Comparison of ENCODE assay signal across 1 cellular context in the genomic region with DNA sequence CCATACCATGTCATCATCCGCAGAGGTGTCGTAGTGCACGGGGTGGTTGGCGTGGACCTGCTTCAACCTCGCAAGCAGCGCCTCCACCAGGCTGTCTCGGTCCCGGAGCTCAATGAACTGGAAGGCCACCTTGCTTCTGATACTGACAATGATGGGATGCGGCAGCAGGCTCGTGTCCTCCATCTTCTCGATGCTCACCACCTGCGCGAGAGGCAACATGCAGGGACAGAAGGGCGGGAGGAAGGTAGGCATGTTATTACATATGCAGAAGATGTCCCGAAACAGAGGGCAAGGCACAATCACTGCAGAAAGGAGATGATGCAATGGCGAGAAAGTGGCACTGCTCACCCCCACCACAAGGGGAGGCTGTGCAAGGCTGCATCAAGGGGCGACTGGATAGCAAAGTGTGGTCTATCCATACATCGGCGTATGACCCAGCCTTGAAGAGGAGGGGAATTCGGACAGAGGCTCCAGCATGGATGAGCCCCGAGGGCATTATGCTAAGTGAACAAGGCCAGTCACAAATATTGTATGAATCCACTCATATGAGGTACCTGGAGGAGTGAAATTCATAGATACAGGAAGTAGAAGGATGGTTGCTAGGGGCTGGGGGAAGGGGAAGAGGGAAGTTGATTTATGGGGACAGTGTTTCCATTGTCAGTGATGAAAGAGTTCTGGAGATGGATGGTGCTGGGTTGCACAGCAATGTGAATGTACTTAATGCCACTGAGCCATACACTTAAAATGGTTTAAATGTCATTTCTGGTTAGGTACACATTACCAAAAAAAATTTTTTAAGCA.
TF ChIP-seq lines count a peak whose summit lies in the region.

No MANE protein-coding gene starts in this region.

TF ChIP-seq in K562, 482 proteins besides CTCF, POLR2A, EP300 and RAD21 (continued from another document and continues in another):
- TF ChIP-seq, protein P1, sequence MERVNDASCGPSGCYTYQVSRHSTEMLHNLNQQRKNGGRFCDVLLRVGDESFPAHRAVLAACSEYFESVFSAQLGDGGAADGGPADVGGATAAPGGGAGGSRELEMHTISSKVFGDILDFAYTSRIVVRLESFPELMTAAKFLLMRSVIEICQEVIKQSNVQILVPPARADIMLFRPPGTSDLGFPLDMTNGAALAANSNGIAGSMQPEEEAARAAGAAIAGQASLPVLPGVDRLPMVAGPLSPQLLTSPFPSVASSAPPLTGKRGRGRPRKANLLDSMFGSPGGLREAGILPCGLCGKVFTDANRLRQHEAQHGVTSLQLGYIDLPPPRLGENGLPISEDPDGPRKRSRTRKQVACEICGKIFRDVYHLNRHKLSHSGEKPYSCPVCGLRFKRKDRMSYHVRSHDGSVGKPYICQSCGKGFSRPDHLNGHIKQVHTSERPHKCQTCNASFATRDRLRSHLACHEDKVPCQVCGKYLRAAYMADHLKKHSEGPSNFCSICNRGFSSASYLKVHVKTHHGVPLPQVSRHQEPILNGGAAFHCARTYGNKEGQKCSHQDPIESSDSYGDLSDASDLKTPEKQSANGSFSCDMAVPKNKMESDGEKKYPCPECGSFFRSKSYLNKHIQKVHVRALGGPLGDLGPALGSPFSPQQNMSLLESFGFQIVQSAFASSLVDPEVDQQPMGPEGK (CRISPR knock-in tag; IDR thresholded peaks at IDR 0.05; ENCODE audit: borderline replicate concordance) = no peak
- TF ChIP-seq TEAD2 (tag; IDR thresholded peaks at IDR 0.05) = no peak
- TF ChIP-seq MYC (IDR thresholded peaks at IDR 0.05; ENCODE audit: low read depth, low read length) = peak; percentile 84
- peak; percentile 21; the same call in 1 of the 2 replicates for TF ChIP-seq MYC (CRISPR knock-in tag; IDR thresholded peaks at IDR 0.05; ENCODE audit: borderline replicate concordance, low read depth)
- no peak for TF ChIP-seq TAF9B (IDR thresholded peaks at IDR 0.05; ENCODE audit: partially characterized antibody)
- no peak for TF ChIP-seq NR4A1 (CRISPR knock-in tag; IDR thresholded peaks at IDR 0.05)
- peak; percentile 93 for TF ChIP-seq NR4A1 (tag; IDR thresholded peaks at IDR 0.05)
- no peak for TF ChIP-seq ILK (tag; IDR thresholded peaks at IDR 0.05; ENCODE audit: borderline replicate concordance, low read depth)
- TF ChIP-seq MECOM (CRISPR knock-in tag; IDR thresholded peaks at IDR 0.05) = peak; percentile 65; the same call in 1 of the 2 replicates
- TF ChIP-seq POLR2H (tag; IDR thresholded peaks at IDR 0.05; ENCODE audit: low read depth) = peak; percentile 23; the same call in 1 of the 2 replicates
- TF ChIP-seq BHLHE40 (IDR thresholded peaks at IDR 0.05; ENCODE audit: low read length) = 0 out of 2 replicates have a peak, but pooled peaks have one; percentile 3
- no peak for TF ChIP-seq GTF2A2 (tag; IDR thresholded peaks at IDR 0.05)
- TF ChIP-seq, protein P2, sequence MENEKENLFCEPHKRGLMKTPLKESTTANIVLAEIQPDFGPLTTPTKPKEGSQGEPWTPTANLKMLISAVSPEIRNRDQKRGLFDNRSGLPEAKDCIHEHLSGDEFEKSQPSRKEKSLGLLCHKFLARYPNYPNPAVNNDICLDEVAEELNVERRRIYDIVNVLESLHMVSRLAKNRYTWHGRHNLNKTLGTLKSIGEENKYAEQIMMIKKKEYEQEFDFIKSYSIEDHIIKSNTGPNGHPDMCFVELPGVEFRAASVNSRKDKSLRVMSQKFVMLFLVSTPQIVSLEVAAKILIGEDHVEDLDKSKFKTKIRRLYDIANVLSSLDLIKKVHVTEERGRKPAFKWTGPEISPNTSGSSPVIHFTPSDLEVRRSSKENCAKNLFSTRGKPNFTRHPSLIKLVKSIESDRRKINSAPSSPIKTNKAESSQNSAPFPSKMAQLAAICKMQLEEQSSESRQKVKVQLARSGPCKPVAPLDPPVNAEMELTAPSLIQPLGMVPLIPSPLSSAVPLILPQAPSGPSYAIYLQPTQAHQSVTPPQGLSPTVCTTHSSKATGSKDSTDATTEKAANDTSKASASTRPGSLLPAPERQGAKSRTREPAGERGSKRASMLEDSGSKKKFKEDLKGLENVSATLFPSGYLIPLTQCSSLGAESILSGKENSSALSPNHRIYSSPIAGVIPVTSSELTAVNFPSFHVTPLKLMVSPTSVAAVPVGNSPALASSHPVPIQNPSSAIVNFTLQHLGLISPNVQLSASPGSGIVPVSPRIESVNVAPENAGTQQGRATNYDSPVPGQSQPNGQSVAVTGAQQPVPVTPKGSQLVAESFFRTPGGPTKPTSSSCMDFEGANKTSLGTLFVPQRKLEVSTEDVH (IDR thresholded peaks at IDR 0.05; ENCODE audit: low read depth, partially characterized antibody) = peak; percentile 44
- TF ChIP-seq NEUROD1 (IDR thresholded peaks at IDR 0.05; ENCODE audit: borderline replicate concordance, low read depth, low read length, partially characterized antibody) = no peak
- TF ChIP-seq, protein P3, sequence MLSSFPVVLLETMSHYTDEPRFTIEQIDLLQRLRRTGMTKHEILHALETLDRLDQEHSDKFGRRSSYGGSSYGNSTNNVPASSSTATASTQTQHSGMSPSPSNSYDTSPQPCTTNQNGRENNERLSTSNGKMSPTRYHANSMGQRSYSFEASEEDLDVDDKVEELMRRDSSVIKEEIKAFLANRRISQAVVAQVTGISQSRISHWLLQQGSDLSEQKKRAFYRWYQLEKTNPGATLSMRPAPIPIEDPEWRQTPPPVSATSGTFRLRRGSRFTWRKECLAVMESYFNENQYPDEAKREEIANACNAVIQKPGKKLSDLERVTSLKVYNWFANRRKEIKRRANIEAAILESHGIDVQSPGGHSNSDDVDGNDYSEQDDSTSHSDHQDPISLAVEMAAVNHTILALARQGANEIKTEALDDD (IDR thresholded peaks at IDR 0.05) = no peak
- TF ChIP-seq, protein P4, sequence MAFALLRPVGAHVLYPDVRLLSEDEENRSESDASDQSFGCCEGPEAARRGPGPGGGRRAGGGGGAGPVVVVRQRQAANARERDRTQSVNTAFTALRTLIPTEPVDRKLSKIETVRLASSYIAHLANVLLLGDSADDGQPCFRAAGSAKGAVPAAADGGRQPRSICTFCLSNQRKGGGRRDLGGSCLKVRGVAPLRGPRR (CRISPR knock-in tag; IDR thresholded peaks at IDR 0.05) = no peak
- no peak for TF ChIP-seq ZNF695 (CRISPR knock-in tag; IDR thresholded peaks at IDR 0.05)
- TF ChIP-seq, protein P5, sequence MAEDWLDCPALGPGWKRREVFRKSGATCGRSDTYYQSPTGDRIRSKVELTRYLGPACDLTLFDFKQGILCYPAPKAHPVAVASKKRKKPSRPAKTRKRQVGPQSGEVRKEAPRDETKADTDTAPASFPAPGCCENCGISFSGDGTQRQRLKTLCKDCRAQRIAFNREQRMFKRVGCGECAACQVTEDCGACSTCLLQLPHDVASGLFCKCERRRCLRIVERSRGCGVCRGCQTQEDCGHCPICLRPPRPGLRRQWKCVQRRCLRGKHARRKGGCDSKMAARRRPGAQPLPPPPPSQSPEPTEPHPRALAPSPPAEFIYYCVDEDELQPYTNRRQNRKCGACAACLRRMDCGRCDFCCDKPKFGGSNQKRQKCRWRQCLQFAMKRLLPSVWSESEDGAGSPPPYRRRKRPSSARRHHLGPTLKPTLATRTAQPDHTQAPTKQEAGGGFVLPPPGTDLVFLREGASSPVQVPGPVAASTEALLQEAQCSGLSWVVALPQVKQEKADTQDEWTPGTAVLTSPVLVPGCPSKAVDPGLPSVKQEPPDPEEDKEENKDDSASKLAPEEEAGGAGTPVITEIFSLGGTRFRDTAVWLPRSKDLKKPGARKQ (CRISPR knock-in tag; IDR thresholded peaks at IDR 0.05) = peak; percentile 84
- 0 out of 2 replicates have a peak, but pooled peaks have one; percentile 28 for TF ChIP-seq CBFB (CRISPR knock-in tag; IDR thresholded peaks at IDR 0.05)
- no peak for TF ChIP-seq NR2C2 (CRISPR knock-in tag; IDR thresholded peaks at IDR 0.05)
- peak; percentile 45; the same call in 1 of the 2 replicates for TF ChIP-seq NR2C2 (tag; IDR thresholded peaks at IDR 0.05)
- peak; percentile 65 for TF ChIP-seq SOX6 (IDR thresholded peaks at IDR 0.05)
- TF ChIP-seq, protein P6, sequence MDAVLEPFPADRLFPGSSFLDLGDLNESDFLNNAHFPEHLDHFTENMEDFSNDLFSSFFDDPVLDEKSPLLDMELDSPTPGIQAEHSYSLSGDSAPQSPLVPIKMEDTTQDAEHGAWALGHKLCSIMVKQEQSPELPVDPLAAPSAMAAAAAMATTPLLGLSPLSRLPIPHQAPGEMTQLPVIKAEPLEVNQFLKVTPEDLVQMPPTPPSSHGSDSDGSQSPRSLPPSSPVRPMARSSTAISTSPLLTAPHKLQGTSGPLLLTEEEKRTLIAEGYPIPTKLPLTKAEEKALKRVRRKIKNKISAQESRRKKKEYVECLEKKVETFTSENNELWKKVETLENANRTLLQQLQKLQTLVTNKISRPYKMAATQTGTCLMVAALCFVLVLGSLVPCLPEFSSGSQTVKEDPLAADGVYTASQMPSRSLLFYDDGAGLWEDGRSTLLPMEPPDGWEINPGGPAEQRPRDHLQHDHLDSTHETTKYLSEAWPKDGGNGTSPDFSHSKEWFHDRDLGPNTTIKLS (IDR thresholded peaks at IDR 0.05; ENCODE audit: borderline replicate concordance, low read depth) = 0 out of 2 replicates have a peak, but pooled peaks have one; percentile 17
- TF ChIP-seq KDM1A (IDR thresholded peaks at IDR 0.05) = peak; percentile 37 to 47; a peak in 2 of 4 replicates
- no peak for TF ChIP-seq ZNF717 (CRISPR knock-in tag; IDR thresholded peaks at IDR 0.05)
- TF ChIP-seq ZNF76 (CRISPR knock-in tag; IDR thresholded peaks at IDR 0.05; ENCODE audit: borderline replicate concordance) = no peak
- TF ChIP-seq, protein P7, sequence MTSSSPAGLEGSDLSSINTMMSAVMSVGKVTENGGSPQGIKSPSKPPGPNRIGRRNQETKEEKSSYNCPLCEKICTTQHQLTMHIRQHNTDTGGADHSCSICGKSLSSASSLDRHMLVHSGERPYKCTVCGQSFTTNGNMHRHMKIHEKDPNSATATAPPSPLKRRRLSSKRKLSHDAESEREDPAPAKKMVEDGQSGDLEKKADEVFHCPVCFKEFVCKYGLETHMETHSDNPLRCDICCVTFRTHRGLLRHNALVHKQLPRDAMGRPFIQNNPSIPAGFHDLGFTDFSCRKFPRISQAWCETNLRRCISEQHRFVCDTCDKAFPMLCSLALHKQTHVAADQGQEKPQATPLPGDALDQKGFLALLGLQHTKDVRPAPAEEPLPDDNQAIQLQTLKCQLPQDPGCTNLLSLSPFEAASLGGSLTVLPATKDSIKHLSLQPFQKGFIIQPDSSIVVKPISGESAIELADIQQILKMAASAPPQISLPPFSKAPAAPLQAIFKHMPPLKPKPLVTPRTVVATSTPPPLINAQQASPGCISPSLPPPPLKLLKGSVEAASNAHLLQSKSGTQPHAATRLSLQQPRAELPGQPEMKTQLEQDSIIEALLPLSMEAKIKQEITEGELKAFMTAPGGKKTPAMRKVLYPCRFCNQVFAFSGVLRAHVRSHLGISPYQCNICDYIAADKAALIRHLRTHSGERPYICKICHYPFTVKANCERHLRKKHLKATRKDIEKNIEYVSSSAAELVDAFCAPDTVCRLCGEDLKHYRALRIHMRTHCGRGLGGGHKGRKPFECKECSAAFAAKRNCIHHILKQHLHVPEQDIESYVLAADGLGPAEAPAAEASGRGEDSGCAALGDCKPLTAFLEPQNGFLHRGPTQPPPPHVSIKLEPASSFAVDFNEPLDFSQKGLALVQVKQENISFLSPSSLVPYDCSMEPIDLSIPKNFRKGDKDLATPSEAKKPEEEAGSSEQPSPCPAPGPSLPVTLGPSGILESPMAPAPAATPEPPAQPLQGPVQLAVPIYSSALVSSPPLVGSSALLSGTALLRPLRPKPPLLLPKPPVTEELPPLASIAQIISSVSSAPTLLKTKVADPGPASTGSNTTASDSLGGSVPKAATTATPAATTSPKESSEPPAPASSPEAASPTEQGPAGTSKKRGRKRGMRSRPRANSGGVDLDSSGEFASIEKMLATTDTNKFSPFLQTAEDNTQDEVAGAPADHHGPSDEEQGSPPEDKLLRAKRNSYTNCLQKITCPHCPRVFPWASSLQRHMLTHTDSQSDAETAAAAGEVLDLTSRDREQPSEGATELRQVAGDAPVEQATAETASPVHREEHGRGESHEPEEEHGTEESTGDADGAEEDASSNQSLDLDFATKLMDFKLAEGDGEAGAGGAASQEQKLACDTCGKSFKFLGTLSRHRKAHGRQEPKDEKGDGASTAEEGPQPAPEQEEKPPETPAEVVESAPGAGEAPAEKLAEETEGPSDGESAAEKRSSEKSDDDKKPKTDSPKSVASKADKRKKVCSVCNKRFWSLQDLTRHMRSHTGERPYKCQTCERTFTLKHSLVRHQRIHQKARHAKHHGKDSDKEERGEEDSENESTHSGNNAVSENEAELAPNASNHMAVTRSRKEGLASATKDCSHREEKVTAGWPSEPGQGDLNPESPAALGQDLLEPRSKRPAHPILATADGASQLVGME (CRISPR knock-in tag; IDR thresholded peaks at IDR 0.05) = peak; percentile 88; the same call in 1 of the 2 replicates
- no peak for TF ChIP-seq ZKSCAN3 (CRISPR knock-in tag; IDR thresholded peaks at IDR 0.05)
- TF ChIP-seq HDAC8 (tag; IDR thresholded peaks at IDR 0.05) = peak; percentile 85; the same call in 1 of the 2 replicates
- TF ChIP-seq TRIM24 (IDR thresholded peaks at IDR 0.05) = peak; percentile 98
- no peak for TF ChIP-seq ZNF431 (CRISPR knock-in tag; IDR thresholded peaks at IDR 0.05)
- TF ChIP-seq, protein P8, sequence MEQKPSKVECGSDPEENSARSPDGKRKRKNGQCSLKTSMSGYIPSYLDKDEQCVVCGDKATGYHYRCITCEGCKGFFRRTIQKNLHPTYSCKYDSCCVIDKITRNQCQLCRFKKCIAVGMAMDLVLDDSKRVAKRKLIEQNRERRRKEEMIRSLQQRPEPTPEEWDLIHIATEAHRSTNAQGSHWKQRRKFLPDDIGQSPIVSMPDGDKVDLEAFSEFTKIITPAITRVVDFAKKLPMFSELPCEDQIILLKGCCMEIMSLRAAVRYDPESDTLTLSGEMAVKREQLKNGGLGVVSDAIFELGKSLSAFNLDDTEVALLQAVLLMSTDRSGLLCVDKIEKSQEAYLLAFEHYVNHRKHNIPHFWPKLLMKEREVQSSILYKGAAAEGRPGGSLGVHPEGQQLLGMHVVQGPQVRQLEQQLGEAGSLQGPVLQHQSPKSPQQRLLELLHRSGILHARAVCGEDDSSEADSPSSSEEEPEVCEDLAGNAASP (IDR thresholded peaks at IDR 0.05) = no peak
- peak; percentile 26; the same call in 1 of the 2 replicates for TF ChIP-seq SMC3 (conservative IDR thresholded peaks at IDR 0.05; ENCODE audit: insufficient read depth, low read depth, low read length)
- no peak for TF ChIP-seq ZNF830 (CRISPR knock-in tag; IDR thresholded peaks at IDR 0.05)
- 0 out of 2 replicates have a peak, but pooled peaks have one; percentile 6 for TF ChIP-seq TEAD4 (IDR thresholded peaks at IDR 0.05; ENCODE audit: low read length)
- TF ChIP-seq TEAD4 (CRISPR knock-in tag; IDR thresholded peaks at IDR 0.05; ENCODE audit: borderline replicate concordance) = no peak
- peak; percentile 62; the same call in 1 of the 2 replicates for TF ChIP-seq MTA3 (IDR thresholded peaks at IDR 0.05; ENCODE audit: borderline replicate concordance)
- TF ChIP-seq DACH1 (IDR thresholded peaks at IDR 0.05; ENCODE audit: partially characterized antibody) = peak; percentile 19
- no peak for TF ChIP-seq NFYB (IDR thresholded peaks at IDR 0.05; ENCODE audit: extremely low read depth, insufficient read length)
- TF ChIP-seq L3MBTL2 (IDR thresholded peaks at IDR 0.05) = peak; percentile 90
- TF ChIP-seq, protein P9, sequence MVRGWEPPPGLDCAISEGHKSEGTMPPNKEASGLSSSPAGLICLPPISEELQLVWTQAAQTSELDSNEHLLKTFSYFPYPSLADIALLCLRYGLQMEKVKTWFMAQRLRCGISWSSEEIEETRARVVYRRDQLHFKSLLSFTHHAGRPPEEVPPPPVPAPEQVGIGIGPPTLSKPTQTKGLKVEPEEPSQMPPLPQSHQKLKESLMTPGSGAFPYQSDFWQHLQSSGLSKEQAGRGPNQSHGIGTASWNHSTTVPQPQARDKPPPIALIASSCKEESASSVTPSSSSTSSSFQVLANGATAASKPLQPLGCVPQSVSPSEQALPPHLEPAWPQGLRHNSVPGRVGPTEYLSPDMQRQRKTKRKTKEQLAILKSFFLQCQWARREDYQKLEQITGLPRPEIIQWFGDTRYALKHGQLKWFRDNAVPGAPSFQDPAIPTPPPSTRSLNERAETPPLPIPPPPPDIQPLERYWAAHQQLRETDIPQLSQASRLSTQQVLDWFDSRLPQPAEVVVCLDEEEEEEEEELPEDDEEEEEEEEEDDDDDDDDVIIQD (CRISPR knock-in tag; IDR thresholded peaks at IDR 0.05) = no peak
